8 cellular contexts compared by ENCODE assay signal in the genomic region with DNA sequence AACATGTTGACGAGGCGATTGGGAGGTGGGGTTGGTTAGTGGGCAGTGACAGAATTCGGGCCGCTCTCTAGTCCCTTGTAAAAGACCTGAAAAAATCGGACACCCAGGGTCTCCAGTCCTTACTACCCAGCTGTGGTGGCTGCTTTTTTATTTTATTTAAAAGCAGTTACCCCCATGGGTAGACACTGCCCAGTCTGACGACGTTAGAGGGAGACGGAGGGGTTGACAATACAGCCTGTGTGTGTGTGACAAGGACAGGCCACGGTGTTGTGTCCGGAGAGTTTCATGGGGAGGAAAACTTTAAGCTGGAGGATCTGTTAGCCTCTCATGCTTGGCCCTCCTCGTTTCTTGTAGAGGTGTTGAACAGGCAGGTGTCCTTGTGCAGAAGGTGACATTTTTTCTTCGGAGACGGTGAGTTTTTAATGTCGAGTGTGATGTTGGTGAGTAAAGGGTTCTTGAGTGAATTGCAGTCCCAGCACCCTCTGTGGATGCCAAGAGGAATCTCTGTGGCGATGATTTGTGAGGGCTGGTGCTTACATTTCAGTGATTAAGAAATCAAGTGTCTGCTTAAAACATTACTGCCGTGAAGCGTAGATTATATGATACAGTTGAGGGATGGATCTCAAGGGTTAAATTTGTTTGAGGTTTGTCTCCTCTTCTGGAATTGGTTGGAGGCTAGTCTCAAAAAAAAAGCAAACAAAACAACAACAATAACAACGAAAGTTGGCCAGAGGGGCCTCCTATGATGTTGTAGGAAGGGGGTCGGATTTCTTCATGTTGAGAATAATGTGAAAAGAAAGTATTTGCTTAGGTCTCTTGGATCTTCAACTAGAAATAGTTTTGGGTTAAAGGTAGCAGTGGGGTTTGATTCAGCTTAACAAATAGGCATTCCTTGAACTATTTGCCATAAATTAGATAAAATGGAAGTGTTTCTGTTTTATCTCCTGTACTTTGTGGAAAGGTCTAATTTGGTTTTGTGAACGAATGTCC. TPM values are rescaled to one million over a fixed set of nuclear protein-coding genes. Genes with fewer than 3 reads are reported as not detected.
DNase-seq lines count a peak whose midpoint lies in the region; ATAC-seq and TF ChIP-seq lines count a peak whose summit lies in the region.

No MANE protein-coding gene starts in this region.

- H3K27me3 Mint-ChIP-seq in HFFc6 (ENCODE audit: insufficient read depth): peaks cover 2% of the 10 kb centered on the region
- no peaks in the 10 kb centered on the region for H3K27me3 Mint-ChIP-seq in activated T-cell treated with anti-CD3 and anti-CD28 coated beads, Interleukin-2, amount 50 U/mL, for 4 hours (ENCODE audit: low read depth)
- H3K27me3 Mint-ChIP-seq in progenitor cell of endocrine pancreas: peaks cover 25% of the 10 kb centered on the region

- H3K4me3 ChIP-seq in BLaER1: peak overlapping the region; percentile 87
- H3K4me3 ChIP-seq in heart left ventricle: peak overlapping the region; percentile 74 to 98 (median 86)

- H3K9me3 ChIP-seq in BLaER1 (no peaks in the 10 kb centered on the region), heart left ventricle (no peaks in the 10 kb centered on the region)

- H3K36me3 ChIP-seq in BLaER1: no peaks in the 10 kb centered on the region
- no peaks in the 10 kb centered on the region for H3K36me3 ChIP-seq in heart left ventricle

- H3K9me3 Mint-ChIP-seq in HFFc6 (no peaks in the 10 kb centered on the region), progenitor cell of endocrine pancreas (ENCODE audit: low read depth) (no peaks in the 10 kb centered on the region)
- no peaks in the 10 kb centered on the region for H3K9me3 Mint-ChIP-seq in activated T-cell treated with anti-CD3 and anti-CD28 coated beads, Interleukin-2, amount 50 U/mL, for 4 hours

- H3K4me1 ChIP-seq in BLaER1: peaks cover 34% of the 10 kb centered on the region
- H3K4me1 ChIP-seq in heart left ventricle: peaks cover 5 to 59% (median 32%) of the 10 kb centered on the region in 12 donors

- H4K20me1 ChIP-seq in BLaER1: peaks cover 57% of the 10 kb centered on the region

- peak overlapping the region; percentile 86; the same call in 1 of the 2 replicates for H3K27ac ChIP-seq in BLaER1
- H3K27ac ChIP-seq in heart left ventricle: peak overlapping the region; percentile 83 to 98 (median 94)

- H3K4me2 ChIP-seq in BLaER1: peak overlapping the region; percentile 95

- TF ChIP-seq CTCF in HFFc6 (IDR thresholded peaks at IDR 0.05) (no peak), heart left ventricle (IDR thresholded peaks at IDR 0.05) (no peak), progenitor cell of endocrine pancreas (IDR thresholded peaks at IDR 0.05; ENCODE audit: unreplicated experiment) (no peak)

- H3K4me1 Mint-ChIP-seq in HFFc6 (ENCODE audit: low read depth) (peaks cover 32% of the 10 kb centered on the region), progenitor cell of endocrine pancreas (ENCODE audit: low read depth) (peaks cover 24% of the 10 kb centered on the region)
- H3K4me1 Mint-ChIP-seq in activated T-cell treated with anti-CD3 and anti-CD28 coated beads, Interleukin-2, amount 50 U/mL, for 4 hours (ENCODE audit: low read depth): peaks cover 60% of the 10 kb centered on the region

- WGBS in heart left ventricle, 4 donors: 5 to 11% (median 6%) methylated on average over 20 of the region's 20 CpGs

- H3K27ac Mint-ChIP-seq in HFFc6 (peak overlapping the region; percentile 53), progenitor cell of endocrine pancreas (peak overlapping the region; percentile 64)

- DNase-seq in HFFc6: no peak
- DNase-seq in activated T-cell treated with anti-CD3 and anti-CD28 coated beads, Interleukin-2, amount 50 U/mL, for 4 hours: no peak
- DNase-seq in heart left ventricle: peak in 2 of 5 donors; percentile 20 to 41
- DNase-seq in progenitor cell of endocrine pancreas (ENCODE audit: low spot score, unreplicated experiment): no peak
- no peak for DNase-seq in T-helper 9 cell

- H3K27me3 ChIP-seq in BLaER1: peaks cover 9% of the 10 kb centered on the region; the same call in 1 of the 2 replicates
- no peaks in the 10 kb centered on the region for H3K27me3 ChIP-seq in heart left ventricle

- H3K9ac ChIP-seq in BLaER1: peak overlapping the region; percentile 89

- H3K4me3 Mint-ChIP-seq in HFFc6: peak overlapping the region; percentile 83
- H3K4me3 Mint-ChIP-seq in activated T-cell treated with anti-CD3 and anti-CD28 coated beads, Interleukin-2, amount 50 U/mL, for 4 hours: peak overlapping the region; percentile 80
- peak overlapping the region; percentile 78 for H3K4me3 Mint-ChIP-seq in progenitor cell of endocrine pancreas (ENCODE audit: low read depth)

- no peaks in the 10 kb centered on the region for H3K36me3 Mint-ChIP-seq in HFFc6 (ENCODE audit: low read depth)
- no peaks in the 10 kb centered on the region for H3K36me3 Mint-ChIP-seq in activated T-cell treated with anti-CD3 and anti-CD28 coated beads, Interleukin-2, amount 50 U/mL, for 4 hours (ENCODE audit: insufficient read depth)
- H3K36me3 Mint-ChIP-seq in progenitor cell of endocrine pancreas (ENCODE audit: insufficient read depth): no peaks in the 10 kb centered on the region

- intact Hi-C loops in heart left ventricle (cut with DNase I): loop anchor here in 6 of 10 donors (5.0 to 10.0 kb wide), 7 partner anchors 55 to 300 kb away; a partner anchor contains a TSS

- TF ChIP-seq POLR2A in heart left ventricle (IDR thresholded peaks at IDR 0.05): no peak

- ATAC-seq in activated T-cell treated with anti-CD3 and anti-CD28 coated beads, Interleukin-2, amount 50 U/mL, for 4 hours: no peak
- peak in 1 of 4 donors; percentile 12 for ATAC-seq in heart left ventricle
- ATAC-seq in GM18520 (IDR thresholded peaks at IDR 0.05; ENCODE audit: unreplicated experiment): no peak
- ATAC-seq in GM21447 (IDR thresholded peaks at IDR 0.05; ENCODE audit: unreplicated experiment): no peak

RNA-seq across cellular contexts. Expression of a gene that starts 1.5 kb away (rescaled TPM):
- 10 to 100 TPM in 4 of 6 experiments, 1 to 10 TPM in 2; 8.6 to 11.2 (median 10.7) TPM for total RNA-seq in HFFc6 (2021; fragmentation: NEBNext Ultra II Directional; extraction: Animal tissue kit (Norgen Biotek cat#: 25700))
- total RNA-seq in activated T-cell treated with anti-CD3 and anti-CD28 coated beads, Interleukin-2, amount 50 U/mL, for 4 hours: 10 to 100 TPM; 23.9 to 36.9 (median 34.5) TPM
- 10 to 100 TPM; 23.9 to 42.3 (median 33.2) TPM for total RNA-seq in heart left ventricle
- polyA plus RNA-seq in heart left ventricle: 10 to 100 TPM in 1 of 2 donors, 1 to 10 TPM in 1; 8.5 to 17.3 TPM
- total RNA-seq in progenitor cell of endocrine pancreas: 30.3 and 32.3 TPM in 2 replicates
